Comparison of ENCODE assay signal across 8 cellular contexts in the genomic region with DNA sequence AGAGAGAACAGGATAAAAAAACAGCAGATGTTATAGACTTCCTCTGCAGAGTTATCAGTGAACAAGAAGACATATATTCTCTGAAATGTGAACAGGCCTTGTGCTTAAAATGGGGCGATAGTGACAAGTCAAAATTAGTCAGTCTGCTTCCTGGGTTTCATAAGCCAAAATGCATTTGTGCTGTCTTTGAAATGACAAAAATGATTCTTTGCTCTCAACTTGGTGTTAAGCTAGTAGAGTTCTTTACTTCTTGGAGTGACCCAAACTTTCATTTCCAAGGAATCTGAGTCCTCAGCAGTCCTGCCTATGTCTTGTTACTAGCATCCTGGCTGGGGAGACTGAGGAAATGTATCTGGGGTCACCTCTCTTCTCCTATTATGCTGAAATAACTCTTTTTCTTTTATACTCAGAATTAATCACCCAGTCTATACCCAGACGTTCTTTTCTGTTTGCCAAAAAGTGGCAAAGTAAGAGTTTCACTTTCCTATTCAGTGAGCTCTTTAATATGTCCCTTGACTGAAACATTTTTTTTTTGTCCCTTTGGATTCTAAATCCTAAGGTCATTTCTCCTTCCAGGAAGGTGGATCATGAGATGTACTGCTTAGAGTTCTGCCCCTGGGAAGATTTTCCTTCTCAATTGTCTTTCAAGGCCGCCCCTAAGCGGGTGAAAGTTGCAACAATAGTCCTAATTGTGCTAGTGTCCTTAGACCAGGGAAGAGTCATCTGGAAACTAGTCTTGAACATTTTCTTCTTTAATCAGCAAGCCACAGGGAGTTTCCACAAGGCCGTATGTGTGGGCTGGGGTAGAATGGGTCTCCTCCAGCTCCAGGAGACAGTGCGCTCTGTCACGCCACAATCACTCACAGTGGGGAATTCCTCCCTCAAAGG. TPM values are rescaled to one million over a fixed set of nuclear protein-coding genes. Genes with fewer than 3 reads are reported as not detected.
DNase-seq lines count a peak whose midpoint lies in the region; ATAC-seq lines count a peak whose summit lies in the region.

No MANE protein-coding gene starts in this region.

- DNase-seq in AG08395 (ENCODE audit: low spot score) (peak; percentile 11), NCI-H1105 (lab: John Stamatoyannopoulos, UW) (no peak), iPS-NIHi11 (ENCODE audit: low spot score) (no peak), NCI-H1417 treated with DMSO at 0.1 percent for 48 hours (lab: John Stamatoyannopoulos, UW) (no peak)
- DNase-seq in activated T-helper 1 cell treated with anti-CD3 and anti-CD28 coated beads, Interleukin-12 subunit alpha, Interleukin-12 subunit beta, Interleukin-2, Interleukin-4 antibody, amounts not matched to agents 30 ng/mL and 10 ng/mL and 1 ng/mL, durations not matched to agents 14 hours and 24 hours and 36 hours (ENCODE audit: low spot score) = peak; percentile 74
- peak in 3 of 4 experiments; percentile 40 to 67 (median 58) for DNase-seq in stimulated activated CD4-positive, alpha-beta T cell treated with anti-CD3 and anti-CD28 coated beads, Interleukin-1b, Interleukin-23, amount 100 ng/mL, for 24 hours (ENCODE audit: low read depth in 4 of 4, low spot score in 1 of 4)

- H3K4me1 Mint-ChIP-seq in activated T-helper 1 cell treated with anti-CD3 and anti-CD28 coated beads, Interleukin-12 subunit alpha, Interleukin-12 subunit beta, Interleukin-2, Interleukin-4 antibody, amounts not matched to agents 30 ng/mL and 10 ng/mL and 1 ng/mL, durations not matched to agents 14 hours and 24 hours and 36 hours (ENCODE audit: low read depth) = peaks cover 83% of the 10 kb centered on the region

- H3K4me3 Mint-ChIP-seq in activated T-helper 1 cell treated with anti-CD3 and anti-CD28 coated beads, Interleukin-12 subunit alpha, Interleukin-12 subunit beta, Interleukin-2, Interleukin-4 antibody, amounts not matched to agents 30 ng/mL and 10 ng/mL and 1 ng/mL, durations not matched to agents 14 hours and 24 hours and 36 hours = peak overlapping the region; percentile 62

- no peaks in the 10 kb centered on the region for H3K27me3 Mint-ChIP-seq in activated T-helper 1 cell treated with anti-CD3 and anti-CD28 coated beads, Interleukin-12 subunit alpha, Interleukin-12 subunit beta, Interleukin-2, Interleukin-4 antibody, amounts not matched to agents 30 ng/mL and 10 ng/mL and 1 ng/mL, durations not matched to agents 14 hours and 24 hours and 36 hours (ENCODE audit: insufficient read depth)

- peaks cover 9% of the 10 kb centered on the region for H3K36me3 Mint-ChIP-seq in activated T-helper 1 cell treated with anti-CD3 and anti-CD28 coated beads, Interleukin-12 subunit alpha, Interleukin-12 subunit beta, Interleukin-2, Interleukin-4 antibody, amounts not matched to agents 30 ng/mL and 10 ng/mL and 1 ng/mL, durations not matched to agents 14 hours and 24 hours and 36 hours (ENCODE audit: low read depth)

- peaks cover 7% of the 10 kb centered on the region for H3K9me3 Mint-ChIP-seq in activated T-helper 1 cell treated with anti-CD3 and anti-CD28 coated beads, Interleukin-12 subunit alpha, Interleukin-12 subunit beta, Interleukin-2, Interleukin-4 antibody, amounts not matched to agents 30 ng/mL and 10 ng/mL and 1 ng/mL, durations not matched to agents 14 hours and 24 hours and 36 hours

- intact Hi-C loops in activated T-helper 1 cell treated with anti-CD3 and anti-CD28 coated beads, Interleukin-12 subunit alpha, Interleukin-12 subunit beta, Interleukin-2, Interleukin-4 antibody, amounts not matched to agents 30 ng/mL and 10 ng/mL and 1 ng/mL, durations not matched to agents 14 hours and 24 hours and 36 hours (cut with micrococcal nuclease) = loop anchor here (1.0 to 10.0 kb wide), 14 partner anchors 8 to 1616 kb away; a partner anchor contains a TSS

- peak; percentile 87 for ATAC-seq in GM19395 (IDR thresholded peaks at IDR 0.05; ENCODE audit: unreplicated experiment)
- peak; percentile 80 for ATAC-seq in HG03354 (IDR thresholded peaks at IDR 0.05; ENCODE audit: poor library complexity, severe bottlenecking, unreplicated experiment)

- peak overlapping the region; percentile 98 for H3K27ac Mint-ChIP-seq in activated T-helper 1 cell treated with anti-CD3 and anti-CD28 coated beads, Interleukin-12 subunit alpha, Interleukin-12 subunit beta, Interleukin-2, Interleukin-4 antibody, amounts not matched to agents 30 ng/mL and 10 ng/mL and 1 ng/mL, durations not matched to agents 14 hours and 24 hours and 36 hours

RNA-seq across cellular contexts. Expression of a gene that starts 52.9 kb away (rescaled TPM):
- 94.6 and 98.9 TPM in 2 replicates for total RNA-seq in activated T-helper 1 cell treated with anti-CD3 and anti-CD28 coated beads, Interleukin-12 subunit alpha, Interleukin-12 subunit beta, Interleukin-2, Interleukin-4 antibody, amounts not matched to agents 30 ng/mL and 10 ng/mL and 1 ng/mL, durations not matched to agents 14 hours and 24 hours and 36 hours

Comparison
In these comparisons a context has a peak if more than half of its experiments do, and no peak if none do; other contexts are left out.
1. DNase-seq: peak in AG08395 (single experiment), activated T-helper 1 cell treated with anti-CD3 and anti-CD28 coated beads, Interleukin-12 subunit alpha, Interleukin-12 subunit beta, Interleukin-2, Interleukin-4 antibody, amounts not matched to agents 30 ng/mL and 10 ng/mL and 1 ng/mL, durations not matched to agents 14 hours and 24 hours and 36 hours (single experiment) and stimulated activated CD4-positive, alpha-beta T cell treated with anti-CD3 and anti-CD28 coated beads, Interleukin-1b, Interleukin-23, amount 100 ng/mL, for 24 hours (3 of 4); none in NCI-H1105 (single experiment), iPS-NIHi11 (single experiment) and NCI-H1417 treated with DMSO at 0.1 percent for 48 hours (single experiment).